ENCODE assay signal across 8 cellular contexts in genomic region chr7:138738551-138739335, GRCh38. TPM values are rescaled to one million over a fixed set of nuclear protein-coding genes. Genes with fewer than 3 reads are reported as not detected.
DNase-seq lines count a peak whose midpoint lies in the region; ATAC-seq and TF ChIP-seq lines count a peak whose summit lies in the region.

No MANE protein-coding gene starts in this region.

- peak; percentile 57 for DNase-seq in AG09309 (ENCODE audit: low read depth)
- peak; percentile 77 for DNase-seq in NCI-H345 treated with DMSO at 0.1 percent for 48 hours (lab: John Stamatoyannopoulos, UW; ENCODE audit: unreplicated experiment)
- peak; percentile 51 to 75 (median 66) for DNase-seq in activated CD4-positive, CD25-positive, alpha-beta regulatory T cell (lab: John Stamatoyannopoulos, UW)
- DNase-seq in cardiac fibroblast (ENCODE audit: low read depth in 2 of 2): peak; percentile 89 to 91
- peak; percentile 55 for DNase-seq in kidney epithelial cell (ENCODE audit: low read depth)
- DNase-seq in stimulated activated CD4-positive, alpha-beta T cell treated with anti-CD3 and anti-CD28 coated beads, Interleukin-2, amount 100 ng/mL, for 24 hours: peak; percentile 83 to 87

- TF ChIP-seq CTCF in AG09309 (IDR thresholded peaks at IDR 0.05; ENCODE audit: control insufficient read depth, insufficient read depth, low read depth, low read length, missing control alignments) (peak; percentile 94), cardiac fibroblast (IDR thresholded peaks at IDR 0.05; ENCODE audit: low read depth, low read length) (peak; percentile 93), kidney epithelial cell (IDR thresholded peaks at IDR 0.05; ENCODE audit: insufficient read depth, low read length, poor library complexity, severe bottlenecking) (peak; percentile 92)

- H3K4me3 ChIP-seq in AG09309 (ENCODE audit: control insufficient read depth, low read depth, low read length): no peak overlapping the region
- no peak overlapping the region for H3K4me3 ChIP-seq in cardiac fibroblast (replicated peaks in 1 of 2; ENCODE audit: low read depth in 2 of 2, low read length in 2 of 2)
- no peak overlapping the region for H3K4me3 ChIP-seq in kidney epithelial cell (ENCODE audit: low read depth, low read length)

- no peaks in the 10 kb centered on the region for H3K27me3 ChIP-seq in kidney epithelial cell (ENCODE audit: control insufficient read depth, insufficient read depth, low read length)

- ATAC-seq in GM18909 (IDR thresholded peaks at IDR 0.05; ENCODE audit: poor library complexity, unreplicated experiment) (peak; percentile 87), HG03354 (IDR thresholded peaks at IDR 0.05; ENCODE audit: poor library complexity, severe bottlenecking, unreplicated experiment) (peak; percentile 90)

- H3K36me3 ChIP-seq in kidney epithelial cell (ENCODE audit: control insufficient read depth, insufficient read depth, low read length): no peaks in the 10 kb centered on the region

RNA-seq across cellular contexts. Expression of gene SVOPL, which starts 37.6 kb away (rescaled TPM):
- 0.89 TPM in 1 of 2 replicates, not detected in the other for total RNA-seq in kidney epithelial cell

RNA-seq across cellular contexts. Expression of gene TMEM213, which starts 59.1 kb away (rescaled TPM):
- total RNA-seq in kidney epithelial cell: not detected in 2 replicates

RNA-seq across cellular contexts. Expression of gene ATP6V0A4, which starts 59.3 kb away (rescaled TPM):
- total RNA-seq in kidney epithelial cell: 0.07 and 0.88 TPM in 2 replicates
